ENCODE assay signal across 1 cellular context in genomic region chr16:8797364-8798173, GRCh38.
TF ChIP-seq lines count a peak whose summit lies in the region.

Gene PMM2, plus strand, starts transcription at chr16:8797839. Its CDS starts 44 bp downstream, at chr16:8797883.
Gene TMEM186, minus strand, starts transcription at chr16:8797639. Its CDS starts 25 bp downstream, at chr16:8797614.

TF ChIP-seq in K562, 482 proteins besides CTCF, POLR2A, EP300 and RAD21 (continued from another document and continues in another):
- TF ChIP-seq GTF3C2 (IDR thresholded peaks at IDR 0.05; ENCODE audit: borderline replicate concordance, extremely low read depth, insufficient read length) (no peak), ARHGAP35 (IDR thresholded peaks at IDR 0.05; ENCODE audit: partially characterized antibody) (no peak), MYC (IDR thresholded peaks at IDR 0.05; ENCODE audit: low read depth, low read length) (peak; percentile 97), MYC (CRISPR knock-in tag; IDR thresholded peaks at IDR 0.05; ENCODE audit: borderline replicate concordance, low read depth) (peak; percentile 70; the same call in 1 of the 2 replicates), MAFF (IDR thresholded peaks at IDR 0.05; ENCODE audit: low read length) (no peak), SMARCC2 (IDR thresholded peaks at IDR 0.05; ENCODE audit: low read depth) (no peak), ZNF740 (CRISPR knock-in tag; IDR thresholded peaks at IDR 0.05) (no peak), ZNF740 (tag; IDR thresholded peaks at IDR 0.05) (no peak), BDP1 (IDR thresholded peaks at IDR 0.05; ENCODE audit: insufficient read depth, insufficient read length) (no peak), ZSCAN32 (CRISPR knock-in tag; IDR thresholded peaks at IDR 0.05) (no peak), CEBPB (tag; IDR thresholded peaks at IDR 0.05) (no peak), NEUROD1 (IDR thresholded peaks at IDR 0.05; ENCODE audit: borderline replicate concordance, low read depth, low read length, partially characterized antibody) (peak; percentile 18), TOE1 (IDR thresholded peaks at IDR 0.05; ENCODE audit: borderline replicate concordance) (no peak), TOE1 (CRISPR knock-in tag; IDR thresholded peaks at IDR 0.05; ENCODE audit: borderline replicate concordance, low read depth) (0 out of 2 replicates have a peak, but pooled peaks have one; percentile 89), ZBTB33 (CRISPR knock-in tag; IDR thresholded peaks at IDR 0.05) (peak; percentile 10; the same call in 1 of the 2 replicates), ZKSCAN3 (CRISPR knock-in tag; IDR thresholded peaks at IDR 0.05) (no peak), ESRRB (CRISPR knock-in tag; IDR thresholded peaks at IDR 0.05; ENCODE audit: borderline replicate concordance) (no peak), MAFK (IDR thresholded peaks at IDR 0.05; ENCODE audit: low read length) (no peak), MXI1 (IDR thresholded peaks at IDR 0.05; ENCODE audit: low read depth, low read length) (peak; percentile 96), SRF (CRISPR knock-in tag; IDR thresholded peaks at IDR 0.05) (peak in 1 of 2 experiments; percentile 44; a peak in 1 of 4 replicates), ZBTB17 (CRISPR knock-in tag; IDR thresholded peaks at IDR 0.05) (no peak), FOXJ3 (CRISPR knock-in tag; IDR thresholded peaks at IDR 0.05) (no peak), PHF8 (IDR thresholded peaks at IDR 0.05; ENCODE audit: borderline replicate concordance, low read length) (peak; percentile 96), HMBOX1 (IDR thresholded peaks at IDR 0.05) (no peak), RBM39 (optimal IDR thresholded peaks at IDR 0.05; ENCODE audit: low read depth, low read length) (no peak), ZNF77 (CRISPR knock-in tag; IDR thresholded peaks at IDR 0.05) (no peak), SNRNP70 (optimal IDR thresholded peaks at IDR 0.05; ENCODE audit: low read depth, low read length) (no peak), ZNF444 (CRISPR knock-in tag; IDR thresholded peaks at IDR 0.05) (no peak), USF2 (CRISPR knock-in tag; IDR thresholded peaks at IDR 0.05) (peak; percentile 70), SMARCE1 (IDR thresholded peaks at IDR 0.05) (no peak), SMARCA4 (IDR thresholded peaks at IDR 0.05) (no peak), EZH2 (IDR thresholded peaks at IDR 0.05; ENCODE audit: borderline replicate concordance, low read depth, low read length) (no peak), GATA2 (CRISPR knock-in tag; IDR thresholded peaks at IDR 0.05) (no peak), SNAPC5 (CRISPR knock-in tag; IDR thresholded peaks at IDR 0.05) (no peak), LEF1 (IDR thresholded peaks at IDR 0.05) (peak; percentile 8; the same call in 1 of the 2 replicates), POLR3G (IDR thresholded peaks at IDR 0.05; ENCODE audit: extremely low read depth, insufficient read length, insufficient replicate concordance) (no peak), PPARD (CRISPR knock-in tag; IDR thresholded peaks at IDR 0.05) (no peak), ELK1 (CRISPR knock-in tag; IDR thresholded peaks at IDR 0.05) (no peak), ZBTB5 (IDR thresholded peaks at IDR 0.05) (no peak), CREM (IDR thresholded peaks at IDR 0.05; ENCODE audit: low read depth) (peak; percentile 86), KAT8 (IDR thresholded peaks at IDR 0.05; ENCODE audit: low read depth) (no peak), PHB2 (IDR thresholded peaks at IDR 0.05; ENCODE audit: low read depth) (no peak), PHTF2 (CRISPR knock-in tag; IDR thresholded peaks at IDR 0.05) (no peak), NKRF (IDR thresholded peaks at IDR 0.05; ENCODE audit: borderline replicate concordance) (peak; percentile 99), ZNF778 (CRISPR knock-in tag; IDR thresholded peaks at IDR 0.05) (no peak), TAF9B (IDR thresholded peaks at IDR 0.05; ENCODE audit: partially characterized antibody) (peak; percentile 15), EWSR1 (IDR thresholded peaks at IDR 0.05; ENCODE audit: borderline replicate concordance, low read depth, partially characterized antibody) (no peak), ZNF76 (CRISPR knock-in tag; IDR thresholded peaks at IDR 0.05; ENCODE audit: borderline replicate concordance) (no peak), GABPB1 (CRISPR knock-in tag; IDR thresholded peaks at IDR 0.05) (peak; percentile 92), PHF21A (IDR thresholded peaks at IDR 0.05; ENCODE audit: borderline replicate concordance, low read depth) (no peak), CUX1 (CRISPR knock-in tag; IDR thresholded peaks at IDR 0.05) (no peak), SP1 (CRISPR knock-in tag; IDR thresholded peaks at IDR 0.05) (peak; percentile 55), DNMT1 (IDR thresholded peaks at IDR 0.05) (no peak)
